In the genomic region with DNA sequence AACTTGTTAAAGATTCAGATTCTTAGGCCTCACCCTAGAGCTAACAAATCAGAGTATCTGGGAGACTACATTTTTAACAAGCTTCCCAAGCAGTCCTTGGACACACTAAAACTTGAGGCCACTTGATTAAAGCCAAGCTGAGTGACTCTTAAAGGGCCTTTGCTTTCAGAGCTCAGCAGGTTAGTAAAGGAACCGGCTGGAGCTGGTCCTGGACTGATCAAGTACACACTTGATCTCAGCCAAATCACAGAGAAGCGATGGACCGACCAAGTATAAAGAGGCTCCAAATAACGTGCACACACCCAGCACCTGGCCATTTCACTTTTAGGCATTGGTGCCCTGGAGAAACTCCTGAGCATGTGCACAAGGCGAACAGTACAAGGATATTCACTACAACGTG, we compare ENCODE assay signal across 30 cellular contexts. TPM values are rescaled to one million over a fixed set of nuclear protein-coding genes. Genes with fewer than 3 reads are reported as not detected.
"Had no signal": no experiment of that assay in that cellular context is flagged by ENCODE, and none has a peak within 500 bp of the region (broad histone marks: within the 10 kb centered on the region; RNA-seq: fewer than 3 reads in every experiment).

No MANE protein-coding gene starts in this region.

- ATAC-seq: activated CD8-positive, alpha-beta T cell treated with anti-CD3 and anti-CD28 coated beads for 36 hours; body of pancreas; left ventricle myocardium superior; naive thymus-derived CD4-positive, alpha-beta T cell; right cardiac atrium had no signal

- H3K36me3 Mint-ChIP-seq: mesothelial cell of epicardium had no signal

- H3K9me3 Mint-ChIP-seq: activated naive CD8-positive, alpha-beta T cell treated with anti-CD3 and anti-CD28 coated beads for 36 hours; T-helper 2 cell treated with Interferon-gamma antibody and Interleukin-4, amounts not matched to agents 5 μg/mL and 100 μg/mL, for 36 hours had no signal

- H3K27me3 Mint-ChIP-seq: activated naive CD8-positive, alpha-beta T cell treated with anti-CD3 and anti-CD28 coated beads for 36 hours had no signal

- H3K27me3 ChIP-seq: adrenal gland, body of pancreas, spleen, transverse colon had no signal

- H3K36me3 ChIP-seq: adrenal gland, esophagus squamous epithelium, spleen, suprapubic skin, transverse colon had no signal

- H3K4me3 Mint-ChIP-seq: activated B cell treated with CpG ODN at 0.5 μM for 24 hours; activated CD8-positive, alpha-beta T cell treated with anti-CD3 and anti-CD28 coated beads for 36 hours; activated naive CD8-positive, alpha-beta T cell treated with anti-CD3 and anti-CD28 coated beads for 36 hours; mesothelial cell of epicardium; naive thymus-derived CD4-positive, alpha-beta T cell; T-helper 2 cell treated with Interferon-gamma antibody and Interleukin-4, amounts not matched to agents 5 μg/mL and 100 μg/mL, for 36 hours had no signal

- H3K9me3 ChIP-seq: adrenal gland, esophagus squamous epithelium, suprapubic skin had no signal

- DNase-seq: activated B cell treated with CpG ODN at 0.5 μM for 24 hours; activated CD4-positive, alpha-beta T cell treated with anti-CD3 and anti-CD28 coated beads, Interleukin-2, amount 50 U/mL, for 1 hour; activated CD8-positive, alpha-beta T cell treated with anti-CD3 and anti-CD28 coated beads for 36 hours; activated naive CD8-positive, alpha-beta T cell treated with anti-CD3 and anti-CD28 coated beads for 36 hours; activated T-cell treated with anti-CD3 and anti-CD28 coated beads, Interleukin-2, amount 50 U/mL, for 48 hours; adrenal gland; aorta; body of pancreas; dermis blood vessel endothelial cell; effector CD8-positive, alpha-beta T cell; esophagus squamous epithelium; foreskin melanocyte; glutamatergic neuron; islet precursor cell; left ventricle myocardium superior; mammary epithelial cell; naive thymus-derived CD4-positive, alpha-beta T cell; occipital lobe; right cardiac atrium; spleen; stimulated activated naive CD4-positive, alpha-beta T cell; T-helper 1 cell; transverse colon had no signal

- H3K27ac Mint-ChIP-seq: activated B cell treated with CpG ODN at 0.5 μM for 24 hours; activated CD8-positive, alpha-beta T cell treated with anti-CD3 and anti-CD28 coated beads for 36 hours; activated naive CD8-positive, alpha-beta T cell treated with anti-CD3 and anti-CD28 coated beads for 36 hours; activated T-helper 2 cell treated with anti-CD3 and anti-CD28 coated beads, Interferon-gamma antibody, Interleukin-2, Interleukin-4, amounts not matched to agents 10 μg/mL and 5 μg/mL and 100 μg/mL, durations not matched to agents 14 hours and 24 hours and 36 hours; mesothelial cell of epicardium; naive thymus-derived CD4-positive, alpha-beta T cell; T-helper 2 cell treated with Interferon-gamma antibody and Interleukin-4, amounts not matched to agents 5 μg/mL and 100 μg/mL, for 36 hours had no signal

- H3K4me3 ChIP-seq: adrenal gland, body of pancreas, esophagus squamous epithelium, hepatocyte, spleen, suprapubic skin, transverse colon had no signal

- H3K4me1 ChIP-seq: adrenal gland, body of pancreas, esophagus squamous epithelium, parathyroid adenoma, suprapubic skin, transverse colon had no signal

- H3K27ac ChIP-seq: adrenal gland, body of pancreas, epithelial cell of prostate, esophagus squamous epithelium, hepatocyte, parathyroid adenoma, spleen, suprapubic skin, transverse colon had no signal

RNA-seq across cellular contexts. Expression of gene TM6SF1, which starts 12.9 kb away (rescaled TPM):
- total RNA-seq: mesothelial cell of epicardium had no signal
